Comparison of ENCODE assay signal across 9 cellular contexts in the genomic region with DNA sequence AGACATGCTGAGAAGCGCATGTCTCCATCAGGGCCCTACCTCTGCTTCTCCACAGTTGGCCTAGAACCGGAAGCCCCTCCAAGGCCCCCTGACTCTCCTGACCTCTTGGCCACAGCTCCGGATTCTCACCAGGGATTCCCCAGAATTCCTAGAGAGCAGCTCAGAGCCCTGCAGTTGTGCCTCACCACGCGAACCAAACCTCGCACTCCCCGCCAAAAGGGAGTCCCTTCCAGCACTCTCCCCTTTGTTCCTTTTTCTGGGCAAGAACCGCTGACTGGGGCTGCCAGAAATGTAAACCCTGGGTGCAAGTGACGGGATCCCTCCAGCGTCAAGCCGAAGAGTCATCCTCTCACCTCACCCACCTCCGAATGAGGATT. TPM values are rescaled to one million over a fixed set of nuclear protein-coding genes. Genes with fewer than 3 reads are reported as not detected.
DNase-seq lines count a peak whose midpoint lies in the region; ATAC-seq and TF ChIP-seq lines count a peak whose summit lies in the region.
"Had no signal": no experiment of that assay in that cellular context is flagged by ENCODE, and none has a peak within 500 bp of the region (broad histone marks: within the 10 kb centered on the region; RNA-seq: fewer than 3 reads in every experiment).

No MANE protein-coding gene starts in this region.

- CTCF ChIA-PET in activated CD4-positive, alpha-beta T cell treated with anti-CD3 and anti-CD28 coated beads, Interleukin-2, amount 10 ng/mL, durations not matched to agents 7 days and 5 days (lab: Charles Lee) = interaction anchor here (0.7 to 1.4 kb wide), 3 partner anchors 9 to 302 kb away, joined by 3 to 4 read pairs (median 3); no protein-coding TSS in a partner anchor

- H3K4me3 ChIP-seq in astrocyte of the cerebellum (ENCODE audit: low read depth, low read length) = peak overlapping the region; percentile 57
- peak overlapping the region in 2 of 3 donors; percentile 47 to 62 for H3K4me3 ChIP-seq in right lobe of liver
- peak overlapping the region; percentile 68 to 73 for H3K4me3 ChIP-seq in tibial artery

- POLR2A ChIA-PET in activated CD4-positive, alpha-beta T cell treated with anti-CD3 and anti-CD28 coated beads, Interleukin-2, amount 10 ng/mL, durations not matched to agents 7 days and 5 days (lab: Charles Lee) = no interaction called here

- intact Hi-C loops in right lobe of liver (cut with DNase I) (no loop called here), tibial artery (cut with DNase I; ENCODE audit: low total_unique reads) (no loop called here)

- TF ChIP-seq POLR2A in right lobe of liver (IDR thresholded peaks at IDR 0.05) = no peak

- in situ Hi-C loops in astrocyte of the cerebellum (cut with HindIII; ENCODE audit: low sequenced_read_pairs) = no loop called here

- H3K36me3 ChIP-seq in right lobe of liver (no peaks in the 10 kb centered on the region), tibial artery (no peaks in the 10 kb centered on the region)

- H3K27me3 Mint-ChIP-seq in activated CD4-positive, alpha-beta T cell treated with anti-CD3 and anti-CD28 coated beads, Interleukin-2, amount 10 ng/mL, durations not matched to agents 7 days and 5 days = peaks cover 24% of the 10 kb centered on the region

- H3K4me1 Mint-ChIP-seq in activated CD4-positive, alpha-beta T cell treated with anti-CD3 and anti-CD28 coated beads, Interleukin-2, amount 10 ng/mL, durations not matched to agents 7 days and 5 days = peaks cover 8% of the 10 kb centered on the region

- H3K27ac Mint-ChIP-seq in activated CD4-positive, alpha-beta T cell treated with anti-CD3 and anti-CD28 coated beads, Interleukin-2, amount 10 ng/mL, durations not matched to agents 7 days and 5 days = peak overlapping the region; percentile 7

- DNase-seq in activated CD4-positive, alpha-beta T cell treated with anti-CD3 and anti-CD28 coated beads, Interleukin-2, amount 10 ng/mL, durations not matched to agents 7 days and 5 days = no peak
- no peak for DNase-seq in activated CD4-positive, alpha-beta T cell treated with anti-CD3 and anti-CD28 coated beads for 1 hour
- no peak for DNase-seq in astrocyte of the cerebellum (ENCODE audit: low read depth)
- no peak for DNase-seq in right lobe of liver
- no peak for DNase-seq in tibial artery
- no peak for DNase-seq in NCI-H1694 treated with DMSO at 0.1 percent for 48 hours (lab: John Stamatoyannopoulos, UW)
- no peak for DNase-seq in RPMI8226
- no peak for DNase-seq in HCEC 1CT

- TF ChIP-seq CTCF in astrocyte of the cerebellum (IDR thresholded peaks at IDR 0.05; ENCODE audit: low read depth, low read length, missing control alignments) = no peak
- no peak for TF ChIP-seq CTCF in right lobe of liver (IDR thresholded peaks at IDR 0.05)
- no peak for TF ChIP-seq CTCF in tibial artery (IDR thresholded peaks at IDR 0.05)

- no peaks in the 10 kb centered on the region for H3K9me3 ChIP-seq in right lobe of liver
- no peaks in the 10 kb centered on the region for H3K9me3 ChIP-seq in tibial artery

- 55% methylated on average over 11 of the region's 12 CpGs for WGBS in right lobe of liver (ENCODE audit: insufficient coverage, low coverage, low lambda C conversion rate, missing lambda C conversion rate)

- peaks cover 5% of the 10 kb centered on the region for H3K36me3 Mint-ChIP-seq in activated CD4-positive, alpha-beta T cell treated with anti-CD3 and anti-CD28 coated beads, Interleukin-2, amount 10 ng/mL, durations not matched to agents 7 days and 5 days (ENCODE audit: low read depth)

- H3K4me1 ChIP-seq in right lobe of liver (no peaks in the 10 kb centered on the region), tibial artery (peaks cover 0 to 18% (median 9%) of the 10 kb centered on the region in 4 donors)

- no peak overlapping the region for H3K27ac ChIP-seq in right lobe of liver
- no peak overlapping the region for H3K27ac ChIP-seq in tibial artery

- no peaks in the 10 kb centered on the region for H3K27me3 ChIP-seq in right lobe of liver
- H3K27me3 ChIP-seq in tibial artery = no peaks in the 10 kb centered on the region

- ATAC-seq in right lobe of liver = no peak

- no peaks in the 10 kb centered on the region for H3K9me3 Mint-ChIP-seq in activated CD4-positive, alpha-beta T cell treated with anti-CD3 and anti-CD28 coated beads, Interleukin-2, amount 10 ng/mL, durations not matched to agents 7 days and 5 days

- H3K4me3 Mint-ChIP-seq in activated CD4-positive, alpha-beta T cell treated with anti-CD3 and anti-CD28 coated beads, Interleukin-2, amount 10 ng/mL, durations not matched to agents 7 days and 5 days = peak overlapping the region; percentile 75

RNA-seq across cellular contexts. Expression of gene AFF3, which starts 36.7 kb away (rescaled TPM):
- 10 to 100 TPM in 1 of 2 experiments, 1 to 10 TPM in 1; 7.4 to 13.0 TPM for total RNA-seq in activated CD4-positive, alpha-beta T cell treated with anti-CD3 and anti-CD28 coated beads, Interleukin-2, amount 10 ng/mL, durations not matched to agents 7 days and 5 days
- 1 to 10 TPM; 1.3 to 7.3 (median 6.4) TPM for total RNA-seq in right lobe of liver
- total RNA-seq: bronchial epithelial cell had no signal
